12 cellular contexts compared by ENCODE assay signal in genomic region chr15:58924326-58924725, GRCh38. TPM values are rescaled to one million over a fixed set of nuclear protein-coding genes. Genes with fewer than 3 reads are reported as not detected.
DNase-seq lines count a peak whose midpoint lies in the region; ATAC-seq, FAIRE-seq and TF ChIP-seq lines count a peak whose summit lies in the region.
"Had no signal": no experiment of that assay in that cellular context is flagged by ENCODE, and none has a peak within 500 bp of the region (broad histone marks: within the 10 kb centered on the region; RNA-seq: fewer than 3 reads in every experiment).

No MANE protein-coding gene starts in this region.

- POLR2A ChIA-PET in A549 (lab: Yijun Ruan, JAX), result interaction anchor here (0.7 kb wide), 1 partner anchor 780 kb away, joined by 3 read pairs; no protein-coding TSS in a partner anchor
- POLR2A ChIA-PET in GM12878 (lab: Charles Lee), result interaction anchor here (0.6 to 1.2 kb wide), 4 partner anchors 8 to 1395 kb away, joined by 3 to 5 read pairs (median 4); no protein-coding TSS in a partner anchor

- SMC1A ChIA-PET in GM12878 (lab: Charles Lee; ENCODE audit: uncharacterized antibody, unreplicated experiment), result interaction anchor here (0.7 to 1.5 kb wide), 4 partner anchors 10 to 14 kb away, joined by 3 to 4 read pairs (median 3); no protein-coding TSS in a partner anchor

- WGBS in A549 (ENCODE audit: missing lambda C conversion rate), result 58% methylated on average over 2 of the region's 2 CpGs
- 21% methylated on average over 2 of the region's 2 CpGs for WGBS in GM12878 (ENCODE audit: insufficient coverage, insufficient replicate concordance, low lambda C conversion rate, missing lambda C conversion rate)

- peaks cover 9% of the 10 kb centered on the region; the same call in 2 of the 3 replicates for H3K4me1 ChIP-seq in A549
- H3K4me1 ChIP-seq in HUES6 (ENCODE audit: control insufficient read depth, insufficient read depth, low read length), result peaks cover 10% of the 10 kb centered on the region; the same call in 1 of the 2 replicates
- peaks cover 2% of the 10 kb centered on the region; the same call in 1 of the 2 replicates for H3K4me1 ChIP-seq in GM12878 (ENCODE audit: control insufficient read depth, insufficient read depth, low read length)

- no peak for TF ChIP-seq EP300 in A549 (IDR thresholded peaks at IDR 0.05)
- TF ChIP-seq EP300 in GM12878 (IDR thresholded peaks at IDR 0.05; ENCODE audit: borderline replicate concordance in 1 of 2, control insufficient read depth in 1 of 2, low read depth in 2 of 2, low read length in 2 of 2), result no peak

- H3K27ac ChIP-seq in A549 (no peak overlapping the region), HUES6 (ENCODE audit: low read depth, low read length) (peak overlapping the region; percentile 34; the same call in 1 of the 2 replicates), GM12878 (ENCODE audit: control insufficient read depth, insufficient read depth) (peak overlapping the region; percentile 14; the same call in 1 of the 2 replicates)

- no peak overlapping the region for H3K4me3 ChIP-seq in A549
- H3K4me3 ChIP-seq in HUES6 (ENCODE audit: low read depth, low read length), result no peak overlapping the region
- H3K4me3 ChIP-seq in GM12878, result peak overlapping the region; percentile 7; the same call in 1 of the 2 replicates

- peaks cover 66% of the 10 kb centered on the region for H3K79me2 ChIP-seq in GM12878 (ENCODE audit: control insufficient read depth, insufficient read depth, low read length)

- no peak overlapping the region for H3K9ac ChIP-seq in HUES6 (ENCODE audit: low read length)
- H3K9ac ChIP-seq in GM12878 (ENCODE audit: control insufficient read depth, insufficient read depth, low read length), result no peak overlapping the region

- in situ Hi-C loops in GM12878 (cut with MboI), result no loop called here

- H3K27me3 Mint-ChIP-seq in mesothelial cell of epicardium (ENCODE audit: low read depth), result no peaks in the 10 kb centered on the region
- H3K27me3 Mint-ChIP-seq: CD4-positive, CD25-positive, alpha-beta regulatory T cell had no signal

- no peak overlapping the region for H3K4me3 Mint-ChIP-seq in mesothelial cell of epicardium

- CTCF ChIA-PET in A549 (lab: Yijun Ruan, JAX) (interaction anchor here (0.9 to 1.0 kb wide), 2 partner anchors 9 kb away, joined by 3 read pairs; no protein-coding TSS in a partner anchor), GM12878 (lab: Yijun Ruan, JAX) (interaction anchor here (1.6 kb wide), 1 partner anchor 8 kb away, joined by 5 read pairs; no protein-coding TSS in a partner anchor)

- peak overlapping the region; percentile 39 for H3K27ac Mint-ChIP-seq in mesothelial cell of epicardium

- no peaks in the 10 kb centered on the region for H3K9me3 Mint-ChIP-seq in mesothelial cell of epicardium
- H3K9me3 Mint-ChIP-seq: CD4-positive, CD25-positive, alpha-beta regulatory T cell had no signal

- H3K36me3 Mint-ChIP-seq in mesothelial cell of epicardium, result peaks cover 18% of the 10 kb centered on the region

- no peaks in the 10 kb centered on the region for H4K20me1 ChIP-seq in GM12878 (ENCODE audit: control insufficient read depth, insufficient read depth)

- BruUV-seq in GM12878 (replicated peaks; lab: Mats Ljungman, UMichigan), result no TSS peak

- no peaks in the 10 kb centered on the region for H3K4me1 Mint-ChIP-seq in mesothelial cell of epicardium

- no peak for FAIRE-seq in A549 (lab: Jason Lieb, UNC)
- no peak for FAIRE-seq in GM12878 (lab: Jason Lieb, UNC)
- no peak for FAIRE-seq in urothelium cell line (lab: Jason Lieb, UNC)

- DNase-seq in A549 (ENCODE audit: low read depth in 1 of 2, low spot score in 1 of 2) (no peak), GM12878 (ENCODE audit: low read depth, low spot score) (no peak), mesothelial cell of epicardium (ENCODE audit: low spot score in 2 of 2, unreplicated experiment in 2 of 2) (no peak), urothelium cell line (ENCODE audit: low spot score) (no peak), medulla oblongata (ENCODE audit: extremely low spot score) (no peak), iPS-NIHi11 (ENCODE audit: low spot score) (no peak)
- DNase-seq: CD4-positive, CD25-positive, alpha-beta regulatory T cell; NCI-H1105; NCI-H748 treated with DMSO at 0.1 percent for 48 hours had no signal

- no peak overlapping the region for H2AFZ ChIP-seq in GM12878 (ENCODE audit: control insufficient read depth, low read depth, low read length)

- no peak for TF ChIP-seq CTCF in A549 (IDR thresholded peaks at IDR 0.05)
- no peak for TF ChIP-seq CTCF in GM12878 (IDR thresholded peaks at IDR 0.05 in 2 of 3, conservative IDR thresholded peaks at IDR 0.05 in 1 of 3; ENCODE audit: control insufficient read depth in 2 of 3, extremely low read depth in 1 of 3, insufficient read depth in 1 of 3, low read depth in 3 of 3, low read length in 3 of 3)
- TF ChIP-seq CTCF in mesothelial cell of epicardium (IDR thresholded peaks at IDR 0.05; ENCODE audit: unreplicated experiment), result no peak

- TF ChIP-seq POLR2A in A549 (IDR thresholded peaks at IDR 0.05; ENCODE audit: low read length), result no peak
- no peak for TF ChIP-seq POLR2A in GM12878 (IDR thresholded peaks at IDR 0.05; ENCODE audit: low read depth, low read length)

- intact Hi-C loops in GM12878 (cut with micrococcal nuclease; ENCODE audit: unreplicated experiment), result loop anchor here (1.0 kb wide), 1 partner anchor 8 kb away; no protein-coding TSS in a partner anchor

- RAD21 ChIA-PET in GM12878 (lab: Charles Lee; ENCODE audit: unreplicated experiment), result interaction anchor here (0.6 kb wide), 1 partner anchor 211 kb away, joined by 3 read pairs; no protein-coding TSS in a partner anchor

- no peak for ATAC-seq in A549
- ATAC-seq in GM12878, result no peak
- ATAC-seq in GM21526 (IDR thresholded peaks at IDR 0.05; ENCODE audit: low FRiP score, unreplicated experiment), result no peak
- ATAC-seq: esophagus mucosa had no signal

- H3K36me3 ChIP-seq in HUES6 (ENCODE audit: control insufficient read depth, insufficient read depth, low read length), result peaks cover 59% of the 10 kb centered on the region
- H3K36me3 ChIP-seq in GM12878 (ENCODE audit: control insufficient read depth in 2 of 2, insufficient read depth in 2 of 2, low read length in 1 of 2), result peaks cover 0 to 26% of the 10 kb centered on the region in 2 experiments; a peak in 2 of 4 replicates

- TF ChIP-seq RAD21 in A549 (conservative IDR thresholded peaks at IDR 0.05 in 1 of 2, IDR thresholded peaks at IDR 0.05 in 1 of 2) (no peak), GM12878 (IDR thresholded peaks at IDR 0.05; ENCODE audit: insufficient read depth, low read depth, low read length) (no peak)

- H3K9me3 ChIP-seq in A549 (no peaks in the 10 kb centered on the region), HUES6 (ENCODE audit: control insufficient read depth, insufficient read depth, low read depth, low read length) (no peaks in the 10 kb centered on the region), GM12878 (replicated peaks; ENCODE audit: control insufficient read depth, insufficient read depth, low read length) (no peaks in the 10 kb centered on the region)

- H3K4me2 ChIP-seq in A549, result peak overlapping the region; percentile 16; the same call in 1 of the 3 replicates
- H3K4me2 ChIP-seq in GM12878 (ENCODE audit: control insufficient read depth, insufficient read depth), result 0 out of 2 replicates have a peak overlapping the region, but pooled peaks have one; percentile 11

- H3K27me3 ChIP-seq in HUES6 (ENCODE audit: control insufficient read depth, insufficient read depth, low read length) (no peaks in the 10 kb centered on the region), GM12878 (replicated peaks in 1 of 2; ENCODE audit: control insufficient read depth in 2 of 2, insufficient read depth in 2 of 2, low read length in 1 of 2) (no peaks in the 10 kb centered on the region)

TF ChIP-seq in A549, 52 proteins besides CTCF, POLR2A, EP300 and RAD21 (continues in another document):
- TF ChIP-seq ZSCAN20 (CRISPR knock-in tag; IDR thresholded peaks at IDR 0.05), result no peak
- no peak for TF ChIP-seq BHLHE40 (IDR thresholded peaks at IDR 0.05; ENCODE audit: low read depth, low read length)
- TF ChIP-seq RARB (CRISPR knock-in tag; IDR thresholded peaks at IDR 0.05), result no peak

TF ChIP-seq in GM12878, 131 proteins besides CTCF, POLR2A, EP300 and RAD21:
- TF ChIP-seq ZNF622 (IDR thresholded peaks at IDR 0.05) (no peak), NR2F1 (conservative IDR thresholded peaks at IDR 0.05) (no peak), BRCA1 (IDR thresholded peaks at IDR 0.05; ENCODE audit: low read depth, low read length) (no peak)

RNA-seq across cellular contexts. Expression of gene SLTM, which starts 9.2 kb away (rescaled TPM):
- polyA plus RNA-seq in A549 (2011; rRNA removed) (89.0 and 93.5 TPM in 2 replicates), A549 (2017; fragmentation: RNase III; extraction: RNeasy Plus Mini Kit Qiagen cat#74134 plus additional on column Dnase treatment) (133 to 138 TPM (median 133 TPM) in 3 replicates), GM12878 (2011; rRNA removed) (50.5 and 51.0 TPM in 2 replicates), GM12878 (2014; fragmentation: Illumina TruSeq; extraction: Trizol) (129 and 152 TPM in 2 replicates), GM12878 (2014; fragmentation: Nextera tagmentation; extraction: Ambion mirVana) (10 to 100 TPM; 81.0 to 92.2 TPM), GM12878 (2014; rRNA removed) (77.4 and 79.9 TPM in 2 replicates), GM12878 (2016; fragmentation: Nextera tagmentation; extraction: Ambion mirVana) (100 to 1,000 TPM; 111 TPM)
- polyA plus RNA-seq in A549 (2012; cell fraction: cytosol; rRNA removed), result 45.9 and 59.3 TPM in 2 replicates
- 88.5 and 126 TPM in 2 replicates for polyA plus RNA-seq in A549 (2012; cell fraction: nucleus; rRNA removed)
- 61.2 and 70.6 TPM in 2 replicates for polyA minus RNA-seq in A549 (2011; rRNA and poly(A)+ RNA removed)
- total RNA-seq in GM12878 (2013; cell fraction: nucleolus; rRNA removed), result 293 and 302 TPM in 2 replicates
- total RNA-seq in GM12878 (2014; rRNA removed) (89.6 and 98.9 TPM in 2 replicates), GM12878 (2014; rRNA removed; fragmentation: Illumina TruSeq; extraction: Trizol) (142 and 152 TPM in 2 replicates), GM12878 (2021) (69.8 and 77.9 TPM in 2 replicates), mesothelial cell of epicardium (111 to 116 TPM (median 111 TPM) in 3 replicates)
- polyA plus RNA-seq in GM12878 (2011; ENCODE audit: low read depth), result 60.9 TPM
- 26.6 and 28.5 TPM in 2 replicates for polyA plus RNA-seq in GM12878 (2011; cell fraction: cytosol; rRNA removed)
- polyA plus RNA-seq in GM12878 (2011; cell fraction: nucleus; rRNA removed), result 79.5 and 134 TPM in 2 replicates
- polyA plus RNA-seq in GM12878 (2012), result 56.8 and 79.3 TPM in 2 replicates
- polyA minus RNA-seq in GM12878 (2011; rRNA and poly(A)+ RNA removed), result 30.9 and 42.7 TPM in 2 replicates
- polyA minus RNA-seq in GM12878 (2011; cell fraction: cytosol; rRNA and poly(A)+ RNA removed), result 19.5 and 22.7 TPM in 2 replicates
- polyA minus RNA-seq in GM12878 (2011; cell fraction: nucleus; rRNA and poly(A)+ RNA removed), result 59.6 and 115 TPM in 2 replicates

Comparison
In these comparisons a context has a peak if more than half of its experiments do, and no peak if none do; other contexts are left out.
1. H3K27ac ChIP-seq: peak in HUES6 (single experiment) and GM12878 (single experiment); none in A549 (0 of 2).
2. Of the 24 proteins assayed by ChIP-seq in both GM12878 and A549: peak only in GM12878: none; only in A549: CEBPB; in both: none; in neither: 23.